In genomic region chr11:71198141-71198822, GRCh38 we compare ENCODE assay signal across 19 cellular contexts. TPM values are rescaled to one million over a fixed set of nuclear protein-coding genes. Genes with fewer than 3 reads are reported as not detected.
"Had no signal": no experiment of that assay in that cellular context is flagged by ENCODE, and none has a peak within 500 bp of the region (broad histone marks: within the 10 kb centered on the region; RNA-seq: fewer than 3 reads in every experiment).

No MANE protein-coding gene starts in this region.

- H3K36me3 ChIP-seq: colonic mucosa, esophagus squamous epithelium, sigmoid colon, tibial artery had no signal

- ATAC-seq: naive thymus-derived CD8-positive, alpha-beta T cell; psoas muscle; right cardiac atrium; stimulated activated memory B cell treated with anti-CD40 and anti-IgM and Interleukin-4, amounts not matched to agents 10 μg/mL and 1 μg/mL and 100 μg/mL, for 72 hours; stimulated activated naive CD8-positive, alpha-beta T cell treated with anti-CD3 and anti-CD28 coated beads, Interleukin-15, Interleukin-2, amounts not matched to agents 100 U/mL and 50 U/mL, for 24 hours had no signal

- DNase-seq: colonic mucosa; effector CD8-positive, alpha-beta T cell; endodermal cell; esophagus squamous epithelium; hypothalamus; immature natural killer cell; islet precursor cell; mammary epithelial cell; right cardiac atrium; sigmoid colon; stimulated activated CD4-positive, alpha-beta T cell treated with anti-CD3 and anti-CD28 coated beads, Interleukin-4, amount 100 ng/mL, for 4 hours; stimulated activated naive CD8-positive, alpha-beta T cell treated with anti-CD3 and anti-CD28 coated beads, Interleukin-15, Interleukin-2, amounts not matched to agents 100 U/mL and 50 U/mL, for 24 hours; substantia nigra; testis; tibial artery had no signal

- FAIRE-seq: frontal cortex had no signal

- H3K9me3 ChIP-seq: colonic mucosa, esophagus squamous epithelium, psoas muscle, sigmoid colon, testis, tibial artery had no signal

- H3K27ac ChIP-seq: colonic mucosa, esophagus squamous epithelium, psoas muscle, sigmoid colon, testis, tibial artery had no signal

- H3K4me3 ChIP-seq: colonic mucosa, esophagus squamous epithelium, psoas muscle, sigmoid colon, testis, tibial artery had no signal

- H3K4me1 ChIP-seq: psoas muscle, sigmoid colon, testis, tibial artery had no signal

- H3K27me3 ChIP-seq: colonic mucosa, sigmoid colon, testis had no signal

RNA-seq across cellular contexts. Expression of gene SHANK2, which starts 54.1 kb away (rescaled TPM):
- total RNA-seq: naive thymus-derived CD8-positive, alpha-beta T cell had no signal
- polyA plus RNA-seq: immature natural killer cell; naive thymus-derived CD8-positive, alpha-beta T cell had no signal
